In the genomic region with DNA sequence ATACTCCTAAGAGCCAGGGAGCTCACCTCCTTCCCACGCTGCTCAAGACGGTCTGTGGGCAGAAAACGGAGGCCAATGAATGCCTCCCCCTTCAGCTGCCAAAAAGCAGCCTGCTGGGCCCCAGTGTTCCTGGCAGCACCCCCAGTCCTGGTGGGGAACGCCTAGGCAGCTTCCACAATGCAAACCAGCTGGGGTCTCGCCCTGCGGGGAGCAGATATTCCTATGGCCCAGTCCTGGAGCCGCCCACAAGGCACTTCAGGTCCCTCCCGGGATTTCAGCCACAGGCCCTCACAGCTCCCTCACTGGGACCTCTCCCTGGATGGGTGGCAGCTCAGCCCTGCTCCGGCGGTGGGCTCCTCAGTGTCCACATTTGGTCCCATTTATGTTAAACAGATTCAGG, we compare ENCODE assay signal across 1 cellular context.
TF ChIP-seq lines count a peak whose summit lies in the region.

No MANE protein-coding gene starts in this region.

TF ChIP-seq in HepG2, 621 proteins besides CTCF, POLR2A, EP300 and RAD21:
- TF ChIP-seq, protein P1, sequence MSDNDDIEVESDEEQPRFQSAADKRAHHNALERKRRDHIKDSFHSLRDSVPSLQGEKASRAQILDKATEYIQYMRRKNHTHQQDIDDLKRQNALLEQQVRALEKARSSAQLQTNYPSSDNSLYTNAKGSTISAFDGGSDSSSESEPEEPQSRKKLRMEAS (IDR thresholded peaks at IDR 0.05): no peak
- TF ChIP-seq HCFC1 (IDR thresholded peaks at IDR 0.05; ENCODE audit: low read depth, low read length): no peak
- TF ChIP-seq, protein P2, sequence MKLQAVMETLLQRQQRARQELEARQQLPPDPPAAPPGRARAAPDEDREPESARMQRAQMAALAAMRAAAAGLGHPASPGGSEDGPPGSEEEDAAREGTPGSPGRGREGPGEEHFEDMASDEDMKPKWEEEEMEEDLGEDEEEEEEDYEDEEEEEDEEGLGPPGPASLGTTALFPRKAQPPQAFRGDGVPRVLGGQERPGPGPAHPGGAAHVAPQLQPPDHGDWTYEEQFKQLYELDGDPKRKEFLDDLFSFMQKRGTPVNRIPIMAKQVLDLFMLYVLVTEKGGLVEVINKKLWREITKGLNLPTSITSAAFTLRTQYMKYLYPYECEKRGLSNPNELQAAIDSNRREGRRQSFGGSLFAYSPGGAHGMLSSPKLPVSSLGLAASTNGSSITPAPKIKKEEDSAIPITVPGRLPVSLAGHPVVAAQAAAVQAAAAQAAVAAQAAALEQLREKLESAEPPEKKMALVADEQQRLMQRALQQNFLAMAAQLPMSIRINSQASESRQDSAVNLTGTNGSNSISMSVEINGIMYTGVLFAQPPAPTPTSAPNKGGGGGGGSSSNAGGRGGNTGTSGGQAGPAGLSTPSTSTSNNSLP (IDR thresholded peaks at IDR 0.05; ENCODE audit: low read depth, low read length): no peak
- no peak for TF ChIP-seq MIER2 (CRISPR knock-in tag; IDR thresholded peaks at IDR 0.05)
